ENCODE assay signal across 20 cellular contexts in genomic region chr20:34029415-34029814, GRCh38.
"Had no signal": no experiment of that assay in that cellular context is flagged by ENCODE, and none has a peak within 500 bp of the region (broad histone marks: within the 10 kb centered on the region; RNA-seq: fewer than 3 reads in every experiment).

No MANE protein-coding gene starts in this region.

- H3K9me3 Mint-ChIP-seq: activated T-helper 17 cell treated with anti-CD3 and anti-CD28 coated beads, Interleukin-2, amount 50 U/mL, for 72 hours; neural crest cell had no signal

- H3K36me3 ChIP-seq: brain microvascular endothelial cell had no signal

- H3K27me3 ChIP-seq: brain microvascular endothelial cell, gastrocnemius medialis, left lung, spleen, testis, transverse colon had no signal

- H3K27ac ChIP-seq: brain microvascular endothelial cell, gastrocnemius medialis, left lung, lower lobe of right lung, spleen, testis, transverse colon had no signal

- ATAC-seq: activated T-helper 17 cell treated with anti-CD3 and anti-CD28 coated beads, Interleukin-2, amount 50 U/mL, for 72 hours; gastrocnemius medialis; left lung; lower lobe of right lung; right cardiac atrium; stimulated activated naive CD8-positive, alpha-beta T cell treated with anti-CD3 and anti-CD28 coated beads, Interleukin-15, Interleukin-2, amounts not matched to agents 100 U/mL and 50 U/mL, for 24 hours had no signal

- H3K9me3 ChIP-seq: gastrocnemius medialis, left lung, lower lobe of right lung, spleen, testis, transverse colon had no signal

- H3K27me3 Mint-ChIP-seq: activated T-helper 17 cell treated with anti-CD3 and anti-CD28 coated beads, Interleukin-2, amount 50 U/mL, for 72 hours had no signal

- DNase-seq: activated CD4-positive, alpha-beta T cell treated with anti-CD3 and anti-CD28 coated beads for 4 hours; activated CD4-positive, alpha-beta T cell treated with anti-CD3 and anti-CD28 coated beads, Interleukin-2, amount 50 U/mL, for 48 hours; activated CD8-positive, alpha-beta memory T cell treated with anti-CD3 and anti-CD28 coated beads for 24 hours; activated gamma-delta T cell treated with Interleukin-2 at 50 U/mL for 16 hours; activated naive CD4-positive, alpha-beta T cell treated with anti-CD3 and anti-CD28 coated beads, Interleukin-2, amount 50 U/mL, for 16 hours; amniotic stem cell; brain microvascular endothelial cell; gastrocnemius medialis; glutamatergic neuron; left lung; lower lobe of right lung; mesenchymal stem cell; right cardiac atrium; spleen; stimulated activated naive CD8-positive, alpha-beta T cell treated with anti-CD3 and anti-CD28 coated beads, Interleukin-15, Interleukin-2, amounts not matched to agents 100 U/mL and 50 U/mL, for 24 hours; T-helper 1 cell; testis; transverse colon had no signal

- H3K4me3 Mint-ChIP-seq: activated T-helper 17 cell treated with anti-CD3 and anti-CD28 coated beads, Interleukin-2, amount 50 U/mL, for 72 hours; neural crest cell had no signal

- H3K4me3 ChIP-seq: gastrocnemius medialis, left lung, lower lobe of right lung, spleen, testis, transverse colon had no signal
